ENCODE assay signal across 8 cellular contexts in genomic region chr7:151080091-151080521, GRCh38. TPM values are rescaled to one million over a fixed set of nuclear protein-coding genes. Genes with fewer than 3 reads are reported as not detected.
DNase-seq lines count a peak whose midpoint lies in the region; ATAC-seq and TF ChIP-seq lines count a peak whose summit lies in the region.

No MANE protein-coding gene starts in this region.

- H3K14ac ChIP-seq in mesenchymal stem cell (ENCODE audit: low read length in 2 of 2) = peak overlapping the region in 1 of 2 experiments; percentile 85

- H4K8ac ChIP-seq in mesenchymal stem cell (ENCODE audit: low read length) = peak overlapping the region; percentile 96

- H2BK12ac ChIP-seq in mesenchymal stem cell (ENCODE audit: low read length in 2 of 2) = peak overlapping the region; percentile 45 to 75

- H3K4me1 Mint-ChIP-seq in CD14-positive monocyte = peaks cover 35% of the 10 kb centered on the region
- H3K4me1 Mint-ChIP-seq in dendritic cell treated with granulocyte-macrophage colony-stimulating factor and Interleukin-4, amounts not matched to agents 40 ng/mL and 50 ng/mL, for 4 days (ENCODE audit: low read depth) = peaks cover 60% of the 10 kb centered on the region

- WGBS in mesenchymal stem cell = 0% methylated on average over 29 of the region's 30 CpGs
- WGBS in urinary bladder = under 1% methylated on average over 30 of the region's 30 CpGs

- no peaks in the 10 kb centered on the region for H3K9me3 ChIP-seq in OCI-LY3 (ENCODE audit: insufficient read depth, low read length)
- no peaks in the 10 kb centered on the region for H3K9me3 ChIP-seq in mesenchymal stem cell (ENCODE audit: control insufficient read depth, low read length)

- peak overlapping the region; percentile 99 for H2BK15ac ChIP-seq in mesenchymal stem cell (ENCODE audit: low read depth, poor library complexity, severe bottlenecking)

- intact Hi-C loops in CD14-positive monocyte (cut with micrococcal nuclease) = loop anchor here in 1 of 2 donors (2.0 to 10.0 kb wide), 3 partner anchors 21 to 705 kb away; partner anchors contain the start of genes SLC4A2 and ZNF775
- intact Hi-C loops in dendritic cell treated with granulocyte-macrophage colony-stimulating factor and Interleukin-4, amounts not matched to agents 40 ng/mL and 50 ng/mL, for 4 days (cut with micrococcal nuclease) = loop anchor here (2.0 to 10.0 kb wide), 2 partner anchors 31 to 295 kb away; no protein-coding TSS in a partner anchor

- TF ChIP-seq CTCF in CD14-positive monocyte (IDR thresholded peaks at IDR 0.05) (no peak), OCI-LY3 (IDR thresholded peaks at IDR 0.05; ENCODE audit: low read depth, low read length) (no peak)

- no peak for DNase-seq in CD14-positive monocyte (ENCODE audit: low spot score)
- peak; percentile 47 for DNase-seq in mesenchymal stem cell
- DNase-seq in NCI-H1092 (lab: John Stamatoyannopoulos, UW) = no peak
- no peak for DNase-seq in NCI-H510A treated with DMSO at 0.1 percent for 48 hours (lab: John Stamatoyannopoulos, UW)

- no peak overlapping the region for H2AFZ ChIP-seq in OCI-LY3 (ENCODE audit: low read depth, low read length)
- H2AFZ ChIP-seq in mesenchymal stem cell (ENCODE audit: low read depth, low read length) = peak overlapping the region; percentile 6

- peak overlapping the region; percentile 85 for H2BK120ac ChIP-seq in mesenchymal stem cell (ENCODE audit: low read depth, low read length)

- H3K36me3 ChIP-seq in OCI-LY3 (replicated peaks; ENCODE audit: low read depth, low read length) (peaks cover 14% of the 10 kb centered on the region), mesenchymal stem cell (ENCODE audit: control insufficient read depth in 1 of 2, insufficient read depth in 2 of 2, low read depth in 1 of 2, low read length in 2 of 2) (peaks cover 35 to 55% of the 10 kb centered on the region in 2 experiments), urinary bladder (ENCODE audit: insufficient read depth) (no peaks in the 10 kb centered on the region)

- peak overlapping the region; percentile 83 to 89 for H3K4me3 Mint-ChIP-seq in CD14-positive monocyte
- H3K4me3 Mint-ChIP-seq in dendritic cell treated with granulocyte-macrophage colony-stimulating factor and Interleukin-4, amounts not matched to agents 40 ng/mL and 50 ng/mL, for 4 days = peak overlapping the region; percentile 86

- peak overlapping the region; percentile 94 to 98 for H3K18ac ChIP-seq in mesenchymal stem cell (ENCODE audit: low read depth in 1 of 2, low read length in 2 of 2)

- H3K9me3 Mint-ChIP-seq in CD14-positive monocyte = peaks cover 0 to 3% (median 0%) of the 10 kb centered on the region in 7 donors
- no peaks in the 10 kb centered on the region for H3K9me3 Mint-ChIP-seq in dendritic cell treated with granulocyte-macrophage colony-stimulating factor and Interleukin-4, amounts not matched to agents 40 ng/mL and 50 ng/mL, for 4 days

- H3K79me2 ChIP-seq in OCI-LY3 (ENCODE audit: low read length) = peaks cover 43% of the 10 kb centered on the region

- peak overlapping the region; percentile 95 for H4K91ac ChIP-seq in mesenchymal stem cell (ENCODE audit: low read length)

- ATAC-seq in GM21723 (IDR thresholded peaks at IDR 0.05; ENCODE audit: unreplicated experiment) = peak; percentile 2

- H3K79me1 ChIP-seq in mesenchymal stem cell (replicated peaks; ENCODE audit: low read length, poor library complexity, severe bottlenecking) = peaks cover 21% of the 10 kb centered on the region

- peak overlapping the region; percentile 88 for H3K4me2 ChIP-seq in OCI-LY3 (ENCODE audit: low read length)
- peak overlapping the region; percentile 75 for H3K4me2 ChIP-seq in mesenchymal stem cell (ENCODE audit: low read length, poor library complexity, severe bottlenecking)

- H3K27ac Mint-ChIP-seq in CD14-positive monocyte = peak overlapping the region; percentile 64 to 92 (median 84)
- peak overlapping the region; percentile 89 for H3K27ac Mint-ChIP-seq in dendritic cell treated with granulocyte-macrophage colony-stimulating factor and Interleukin-4, amounts not matched to agents 40 ng/mL and 50 ng/mL, for 4 days

- H3K23ac ChIP-seq in mesenchymal stem cell (ENCODE audit: low read length in 2 of 2) = peak overlapping the region in 1 of 2 experiments; percentile 91

- H3K27me3 ChIP-seq in OCI-LY3 (ENCODE audit: low read depth, low read length) = no peaks in the 10 kb centered on the region
- H3K27me3 ChIP-seq in mesenchymal stem cell (ENCODE audit: control insufficient read depth in 1 of 2, insufficient read depth in 1 of 2, low read length in 2 of 2) = no peaks in the 10 kb centered on the region

- peak overlapping the region; percentile 80 to 89 for H3K4ac ChIP-seq in mesenchymal stem cell (ENCODE audit: low read depth in 1 of 2, low read length in 2 of 2)

- H2BK5ac ChIP-seq in mesenchymal stem cell (ENCODE audit: low read depth, low read length, poor library complexity, severe bottlenecking) = no peak overlapping the region

- H3K9ac ChIP-seq in OCI-LY3 (ENCODE audit: low read length) (peak overlapping the region; percentile 92), mesenchymal stem cell (ENCODE audit: low read length) (peak overlapping the region; percentile 94)

- peak overlapping the region; percentile 59 for H3K27ac ChIP-seq in OCI-LY3 (ENCODE audit: low read length)
- H3K27ac ChIP-seq in mesenchymal stem cell (ENCODE audit: low read length, poor library complexity, severe bottlenecking) = peak overlapping the region; percentile 46
- H3K27ac ChIP-seq in urinary bladder (ENCODE audit: low read depth) = peak overlapping the region; percentile 97

- no peaks in the 10 kb centered on the region for H4K20me1 ChIP-seq in OCI-LY3 (ENCODE audit: insufficient read depth, low read length)

- H3K4me3 ChIP-seq in OCI-LY3 (ENCODE audit: low read length) = peak overlapping the region; percentile 94
- peak overlapping the region; percentile 85 to 96 for H3K4me3 ChIP-seq in mesenchymal stem cell (ENCODE audit: insufficient read depth in 1 of 2, low read depth in 1 of 2, low read length in 2 of 2)
- H3K4me3 ChIP-seq in urinary bladder (ENCODE audit: low read depth, low read length) = peak overlapping the region; percentile 81

- peaks cover 0 to 1% (median 0%) of the 10 kb centered on the region in 3 donors for H3K27me3 Mint-ChIP-seq in CD14-positive monocyte (ENCODE audit: low read depth in 3 of 3)
- H3K27me3 Mint-ChIP-seq in dendritic cell treated with granulocyte-macrophage colony-stimulating factor and Interleukin-4, amounts not matched to agents 40 ng/mL and 50 ng/mL, for 4 days = no peaks in the 10 kb centered on the region

- H2AK5ac ChIP-seq in mesenchymal stem cell (ENCODE audit: low read length, severe bottlenecking) = peak overlapping the region; percentile 48

- H3K4me1 ChIP-seq in OCI-LY3 (ENCODE audit: low read length) (peaks cover 44% of the 10 kb centered on the region), mesenchymal stem cell (ENCODE audit: control insufficient read depth, insufficient read depth, low read depth, low read length) (peaks cover 49% of the 10 kb centered on the region), urinary bladder (ENCODE audit: insufficient read depth) (no peaks in the 10 kb centered on the region)

- peaks cover 16 to 24% of the 10 kb centered on the region in 2 donors for H3K36me3 Mint-ChIP-seq in CD14-positive monocyte
- peaks cover 78% of the 10 kb centered on the region for H3K36me3 Mint-ChIP-seq in dendritic cell treated with granulocyte-macrophage colony-stimulating factor and Interleukin-4, amounts not matched to agents 40 ng/mL and 50 ng/mL, for 4 days (ENCODE audit: low read depth)

RNA-seq across cellular contexts. Expression of gene FASTK, which starts 0.5 kb away (rescaled TPM):
- polyA plus RNA-seq in CD14-positive monocyte = 10 to 100 TPM; 34.7 to 38.6 TPM
- 72.5 TPM for polyA plus RNA-seq in mesenchymal stem cell (2013, experiment 1 of 2)
- 69.4 TPM for polyA plus RNA-seq in mesenchymal stem cell (2013, experiment 2 of 2)
- total RNA-seq in urinary bladder = 42.4 TPM
- 87.8 TPM for polyA plus RNA-seq in urinary bladder

RNA-seq across cellular contexts. Expression of gene TMUB1, which starts 3.2 kb away (rescaled TPM):
- polyA plus RNA-seq in CD14-positive monocyte (10 to 100 TPM; 17.4 to 19.8 TPM), urinary bladder (51.9 TPM)
- 56.8 TPM for polyA plus RNA-seq in mesenchymal stem cell (2013, experiment 1 of 2)
- polyA plus RNA-seq in mesenchymal stem cell (2013, experiment 2 of 2) = 53.5 TPM
- total RNA-seq in urinary bladder = 9.7 TPM

RNA-seq across cellular contexts. Expression of gene AGAP3, which starts 6.2 kb away (rescaled TPM):
- polyA plus RNA-seq in CD14-positive monocyte (1 to 10 TPM; 6.4 to 6.8 TPM), urinary bladder (77.0 TPM)
- 55.8 TPM for polyA plus RNA-seq in mesenchymal stem cell (2013, experiment 1 of 2)
- 53.0 TPM for polyA plus RNA-seq in mesenchymal stem cell (2013, experiment 2 of 2)
- total RNA-seq in urinary bladder = 25.5 TPM

RNA-seq across cellular contexts. Expression of gene SLC4A2, which starts 20.7 kb away (rescaled TPM):
- polyA plus RNA-seq in CD14-positive monocyte (10 to 100 TPM; 21.6 to 23.8 TPM), urinary bladder (107 TPM)
- 140 TPM for polyA plus RNA-seq in mesenchymal stem cell (2013, experiment 1 of 2)
- 133 TPM for polyA plus RNA-seq in mesenchymal stem cell (2013, experiment 2 of 2)
- 30.6 TPM for total RNA-seq in urinary bladder

RNA-seq across cellular contexts. Expression of gene CDK5, which starts 22.4 kb away (rescaled TPM):
- polyA plus RNA-seq in CD14-positive monocyte = 10 to 100 TPM; 24.9 to 31.2 TPM
- 20.3 TPM for polyA plus RNA-seq in mesenchymal stem cell (2013, experiment 1 of 2)
- 21.3 TPM for polyA plus RNA-seq in mesenchymal stem cell (2013, experiment 2 of 2)
- 6.7 TPM for total RNA-seq in urinary bladder
- polyA plus RNA-seq in urinary bladder = 9.4 TPM

Comparison
In these comparisons a context has a peak if more than half of its experiments do, and no peak if none do; other contexts are left out.
1. H3K27ac ChIP-seq: peak in every context shown above with its lines; median percentile 97 in urinary bladder; 59 in OCI-LY3; 46 in mesenchymal stem cell.
2. RNA of gene AGAP3, which starts 6.2 kb away (polyA plus RNA-seq): 77.0 TPM in urinary bladder (single experiment); 6.4 to 6.8 TPM in CD14-positive monocyte; every median in the first group is over 10 times any median in the second.
3. Peak in every context shown above with its lines, with median percentiles within 50 percentile points of each other: H3K4me3 ChIP-seq.